Comparison of ENCODE assay signal across 15 cellular contexts in genomic region chr18:321839-322467, GRCh38. TPM values are rescaled to one million over a fixed set of nuclear protein-coding genes. Genes with fewer than 3 reads are reported as not detected.
DNase-seq lines count a peak whose midpoint lies in the region; ATAC-seq, FAIRE-seq and TF ChIP-seq lines count a peak whose summit lies in the region.
"Had no signal": no experiment of that assay in that cellular context is flagged by ENCODE, and none has a peak within 500 bp of the region (broad histone marks: within the 10 kb centered on the region; RNA-seq: fewer than 3 reads in every experiment).

No MANE protein-coding gene starts in this region.

- no peak for FAIRE-seq in K562 (lab: Jason Lieb, UNC)

- peaks cover 19% of the 10 kb centered on the region for H3K4me1 Mint-ChIP-seq in endodermal cell

- H3K4me3 Mint-ChIP-seq in endodermal cell = no peak overlapping the region
- H3K4me3 Mint-ChIP-seq: activated CD4-positive, alpha-beta memory T cell treated with anti-CD3 and anti-CD28 coated beads, Interleukin-2, amount 10 ng/mL, durations not matched to agents 7 days and 5 days; brain had no signal

- intact Hi-C loops in K562 (cut with micrococcal nuclease) = loop anchor here (2.0 kb wide), 1 partner anchor 35 kb away; no protein-coding TSS in a partner anchor

- no peaks in the 10 kb centered on the region for H3K27me3 Mint-ChIP-seq in endodermal cell (ENCODE audit: insufficient read depth)
- H3K27me3 Mint-ChIP-seq: activated CD4-positive, alpha-beta memory T cell treated with anti-CD3 and anti-CD28 coated beads, Interleukin-2, amount 10 ng/mL, durations not matched to agents 7 days and 5 days; brain had no signal

- peaks cover 20 to 43% of the 10 kb centered on the region in 2 experiments for H3K27me3 ChIP-seq in K562 (ENCODE audit: control insufficient read depth in 2 of 2, insufficient read depth in 2 of 2, low read length in 2 of 2)
- no peaks in the 10 kb centered on the region for H3K27me3 ChIP-seq in trophoblast cell (ENCODE audit: insufficient read depth, low read length)
- H3K27me3 ChIP-seq in endodermal cell (ENCODE audit: control insufficient read depth, insufficient read depth, low read length, poor library complexity, severe bottlenecking) = no peaks in the 10 kb centered on the region

- DNase-seq in K562 (ENCODE audit: extremely low read depth in 1 of 4, low spot score in 3 of 4) = no peak
- peak; percentile 31 to 72 for DNase-seq in trophoblast cell
- no peak for DNase-seq in endodermal cell
- DNase-seq in KBM-7 = no peak
- DNase-seq in activated effector memory CD4-positive, alpha-beta T cell treated with Interleukin-2 at 50 U/mL for 16 hours = no peak
- DNase-seq: activated naive CD4-positive, alpha-beta T cell treated with anti-CD3 and anti-CD28 coated beads, Interleukin-2, amount 50 U/mL, for 16 hours; activated T-cell treated with anti-CD3 and anti-CD28 coated beads, Interleukin-2, amount 50 U/mL, for 1 hour; NCI-H1105; stimulated activated CD4-positive, alpha-beta T cell treated with anti-CD3 and anti-CD28 coated beads, Interleukin-4, amount 100 ng/mL, for 24 hours had no signal

- no TSS peak for BruUV-seq in K562 (replicated peaks; lab: Mats Ljungman, UMichigan)

- in situ Hi-C loops in K562 (cut with MboI) (no loop called here), KBM-7 (cut with MboI; ENCODE audit: low pct_unique_long_range_greater_than_20kb, low sequenced_read_pairs) (no loop called here)

- no peak overlapping the region for H2BK12ac ChIP-seq in trophoblast cell (ENCODE audit: low read length)

- H3K27ac ChIP-seq in K562 (ENCODE audit: extremely low read depth, low read depth, low read length) = no peak overlapping the region
- H3K27ac ChIP-seq in trophoblast cell (ENCODE audit: low read depth, low read length) = no peak overlapping the region
- H3K27ac ChIP-seq in endodermal cell (ENCODE audit: low read depth, low read length) = no peak overlapping the region
- H3K27ac ChIP-seq: skin epidermis had no signal

- H4K12ac ChIP-seq in trophoblast cell (ENCODE audit: low read depth, low read length) = no peak overlapping the region

- H3K18ac ChIP-seq in trophoblast cell (ENCODE audit: low read length) = no peak overlapping the region

- H4K20me1 ChIP-seq in K562 (replicated peaks; ENCODE audit: control insufficient read depth, insufficient read depth, low read length) = 0 out of 2 replicates have a peak, but pooled peaks cover 12% of the 10 kb centered on the region

- H2AK5ac ChIP-seq in trophoblast cell (ENCODE audit: low read length) = no peak overlapping the region

- H3K9me3 Mint-ChIP-seq in endodermal cell = no peaks in the 10 kb centered on the region
- H3K9me3 Mint-ChIP-seq: activated CD4-positive, alpha-beta memory T cell treated with anti-CD3 and anti-CD28 coated beads, Interleukin-2, amount 10 ng/mL, durations not matched to agents 7 days and 5 days; brain had no signal

- no peak overlapping the region for H4K8ac ChIP-seq in trophoblast cell (ENCODE audit: low read depth, low read length)

- H4K91ac ChIP-seq in trophoblast cell (ENCODE audit: low read depth, low read length) = no peak overlapping the region

- H3K79me1 ChIP-seq in trophoblast cell (ENCODE audit: low read length) = no peaks in the 10 kb centered on the region

- no peak overlapping the region for H2BK120ac ChIP-seq in trophoblast cell (ENCODE audit: insufficient read depth, low read length, poor library complexity)

- no peak overlapping the region for H3K14ac ChIP-seq in trophoblast cell (ENCODE audit: low read length)

- H3K36me3 ChIP-seq in K562 (ENCODE audit: control insufficient read depth, insufficient read depth, low read length) = no peaks in the 10 kb centered on the region
- H3K36me3 ChIP-seq in trophoblast cell (ENCODE audit: control insufficient read depth in 1 of 2, insufficient read depth in 2 of 2, low read length in 2 of 2) = no peaks in the 10 kb centered on the region
- H3K36me3 ChIP-seq in endodermal cell (ENCODE audit: control insufficient read depth, insufficient read depth, low read length) = peaks cover 69% of the 10 kb centered on the region

- TF ChIP-seq EP300 in K562 (IDR thresholded peaks at IDR 0.05; ENCODE audit: low read length) = no peak

- no peak overlapping the region for H3K23ac ChIP-seq in trophoblast cell (ENCODE audit: low read length)

- 26% methylated on average over 5 of the region's 5 CpGs for WGBS in K562 (ENCODE audit: insufficient coverage, low coverage, missing lambda C conversion rate)
- WGBS in trophoblast cell (ENCODE audit: extremely low coverage, insufficient coverage, insufficient read length) = no CpG with 5 or more reads among the region's 5 CpGs
- WGBS in endodermal cell (ENCODE audit: insufficient coverage in 1 of 2, insufficient read length in 1 of 2), 2 experiments = 93 to 98% methylated on average over 3 to 4 of the region's 5 CpGs

- H3K4me3 ChIP-seq in K562 = no peak overlapping the region
- no peak overlapping the region for H3K4me3 ChIP-seq in trophoblast cell (ENCODE audit: low read depth, low read length)
- H3K4me3 ChIP-seq in endodermal cell (ENCODE audit: low read length) = no peak overlapping the region
- H3K4me3 ChIP-seq: skin epidermis had no signal

- no peak overlapping the region for H3K9ac ChIP-seq in K562 (ENCODE audit: insufficient read depth in 1 of 2, low read depth in 2 of 2, low read length in 2 of 2)
- no peak overlapping the region for H3K9ac ChIP-seq in trophoblast cell (ENCODE audit: low read length)
- no peak overlapping the region for H3K9ac ChIP-seq in endodermal cell (ENCODE audit: extremely low read depth, low read length, poor library complexity, severe bottlenecking)

- no peak for TF ChIP-seq RAD21 in K562 (CRISPR knock-in tag; conservative IDR thresholded peaks at IDR 0.05 in 1 of 2, IDR thresholded peaks at IDR 0.05 in 1 of 2)

- no peak for TF ChIP-seq POLR2A in K562 (conservative IDR thresholded peaks at IDR 0.05)

- CTCF ChIA-PET in K562 (lab: Yijun Ruan, JAX; ENCODE audit: low intra/inter-chr PET ratio) = interaction anchor here (0.5 kb wide), 1 partner anchor 1826 kb away, joined by 3 read pairs; no protein-coding TSS in a partner anchor

- no peak overlapping the region; the same call in 1 of the 2 replicates for H3K4me2 ChIP-seq in K562 (ENCODE audit: insufficient read depth, low read length)
- no peak overlapping the region for H3K4me2 ChIP-seq in trophoblast cell (ENCODE audit: low read length)

- no peak overlapping the region for H3K4ac ChIP-seq in trophoblast cell (ENCODE audit: low read depth, low read length)

- H3K79me2 ChIP-seq in K562 (ENCODE audit: control insufficient read depth, insufficient read depth, low read length) (no peaks in the 10 kb centered on the region), trophoblast cell (ENCODE audit: control insufficient read depth, insufficient read depth, low read length, poor library complexity) (no peaks in the 10 kb centered on the region)

- no peak overlapping the region for H2BK5ac ChIP-seq in trophoblast cell (ENCODE audit: low read depth, low read length, poor library complexity)

- peak; percentile 32 for ATAC-seq in GM18502 (IDR thresholded peaks at IDR 0.05; ENCODE audit: poor library complexity, unreplicated experiment)
- ATAC-seq in HG03354 (IDR thresholded peaks at IDR 0.05; ENCODE audit: poor library complexity, severe bottlenecking, unreplicated experiment) = peak; percentile 56
- no peak for ATAC-seq in K562
- ATAC-seq in HG03342 (IDR thresholded peaks at IDR 0.05; ENCODE audit: unreplicated experiment) = no peak

- no peaks in the 10 kb centered on the region for H3K9me3 ChIP-seq in K562 (replicated peaks; ENCODE audit: control insufficient read depth, insufficient read depth, low read depth, low read length)
- H3K9me3 ChIP-seq in trophoblast cell (ENCODE audit: insufficient read depth, low read depth, low read length) = peaks cover 1% of the 10 kb centered on the region
- no peaks in the 10 kb centered on the region for H3K9me3 ChIP-seq in endodermal cell (ENCODE audit: control insufficient read depth, low read length)

- H2AFZ ChIP-seq in K562 (ENCODE audit: low read depth, low read length) (no peak overlapping the region), trophoblast cell (ENCODE audit: insufficient read depth, low read length, poor library complexity) (no peak overlapping the region)

- H3K4me1 ChIP-seq in K562 (replicated peaks in 1 of 2; ENCODE audit: control insufficient read depth in 2 of 2, insufficient read depth in 2 of 2, low read length in 2 of 2) (peaks cover 5 to 7% of the 10 kb centered on the region in 2 experiments; a peak in 3 of 5 replicates), trophoblast cell (ENCODE audit: control insufficient read depth in 1 of 2, insufficient read depth in 2 of 2, low read length in 2 of 2) (peaks cover 0 to 1% of the 10 kb centered on the region in 2 experiments), endodermal cell (ENCODE audit: control insufficient read depth, insufficient read depth, low read length) (peaks cover 4% of the 10 kb centered on the region)

- no peak for TF ChIP-seq CTCF in K562 (IDR thresholded peaks at IDR 0.05 in 2 of 3, conservative IDR thresholded peaks at IDR 0.05 in 1 of 3; ENCODE audit: insufficient read depth in 2 of 3, low read depth in 1 of 3, low read length in 3 of 3)
- no peak for TF ChIP-seq CTCF in endodermal cell (conservative IDR thresholded peaks at IDR 0.05)

- no peak overlapping the region for H3K27ac Mint-ChIP-seq in endodermal cell
- H3K27ac Mint-ChIP-seq: activated CD4-positive, alpha-beta memory T cell treated with anti-CD3 and anti-CD28 coated beads, Interleukin-2, amount 10 ng/mL, durations not matched to agents 7 days and 5 days; brain had no signal

- no peaks in the 10 kb centered on the region for H3K9me1 ChIP-seq in K562 (ENCODE audit: control insufficient read depth, insufficient read depth, low read length)

- POLR2A ChIA-PET in K562 (lab: Yijun Ruan, JAX) = interaction anchor here (1.4 kb wide), 1 partner anchor 16 kb away, joined by 3 read pairs; no protein-coding TSS in a partner anchor

- peaks cover 45% of the 10 kb centered on the region for H3K36me3 Mint-ChIP-seq in endodermal cell (ENCODE audit: low read depth)
- H3K36me3 Mint-ChIP-seq: brain had no signal

RNA-seq across cellular contexts. Expression of gene THOC1, which starts 54.1 kb away (rescaled TPM):
- total RNA-seq in K562 (2011; cell fraction: chromatin; rRNA removed; ENCODE audit: low replicate concordance) = 140 and 675 TPM in 2 replicates
- 80.2 and 115 TPM in 2 replicates for total RNA-seq in K562 (2011; cell fraction: nucleolus; rRNA removed)
- total RNA-seq in K562 (2011; cell fraction: nucleoplasm; rRNA removed) = 243 and 305 TPM in 2 replicates
- total RNA-seq in K562 (2014; rRNA removed) (70.9 and 77.6 TPM in 2 replicates), K562 (2014; rRNA removed; fragmentation: Illumina TruSeq; extraction: Trizol) (136 and 149 TPM in 2 replicates), K562 (2015; rRNA removed; fragmentation: Illumina TruSeq; extraction: Trizol) (116 and 120 TPM in 2 replicates), K562 (2021) (66.3 and 71.1 TPM in 2 replicates), endodermal cell (10 to 100 TPM; 81.8 to 99.6 TPM)
- polyA plus RNA-seq in K562 (2011; rRNA removed) (143 and 150 TPM in 2 replicates), K562 (2014; fragmentation: Illumina TruSeq; extraction: Trizol) (83.6 and 106 TPM in 2 replicates), K562 (2014; fragmentation: Nextera tagmentation; extraction: Ambion mirVana) (100 to 1,000 TPM in 1 of 2 experiments, 10 to 100 TPM in 1; 87.1 to 139 TPM), K562 (2014; rRNA removed) (88.4 and 107 TPM in 2 replicates)
- polyA plus RNA-seq in K562 (2011; cell fraction: cytosol; rRNA removed) = 6.6 and 22.6 TPM in 2 replicates
- 110 and 238 TPM in 2 replicates for polyA plus RNA-seq in K562 (2011; cell fraction: nucleus; rRNA removed)
- polyA plus RNA-seq in K562 (2012) = 51.4 and 58.9 TPM in 2 replicates
- polyA minus RNA-seq in K562 (2011; rRNA and poly(A)+ RNA removed) = 168 and 237 TPM in 2 replicates
- 23.7 and 28.0 TPM in 2 replicates for polyA minus RNA-seq in K562 (2011; cell fraction: cytosol; rRNA and poly(A)+ RNA removed)
- 139 and 282 TPM in 2 replicates for polyA minus RNA-seq in K562 (2011; cell fraction: nucleus; rRNA and poly(A)+ RNA removed)
- polyA plus RNA-seq in trophoblast cell (2013) = 20.9 and 23.1 TPM in 2 replicates
- polyA plus RNA-seq in endodermal cell (2013, experiment 1 of 2) = 80.1 TPM
- 78.2 TPM for polyA plus RNA-seq in endodermal cell (2013, experiment 2 of 2)

Comparison
In these comparisons a context has a peak if more than half of its experiments do, and no peak if none do; other contexts are left out.
1. ATAC-seq: peak in GM18502 (single experiment) and HG03354 (single experiment); none in K562 (single experiment) and HG03342 (single experiment).
2. DNase-seq: peak in trophoblast cell (2 of 2); none in K562 (0 of 4), endodermal cell (single experiment), KBM-7 (single experiment) and activated effector memory CD4-positive, alpha-beta T cell treated with Interleukin-2 at 50 U/mL for 16 hours (single experiment).